Comparison of ENCODE assay signal across 11 cellular contexts in genomic region chr3:190618349-190619030, GRCh38.
DNase-seq lines count a peak whose midpoint lies in the region; ATAC-seq and TF ChIP-seq lines count a peak whose summit lies in the region.
"Had no signal": no experiment of that assay in that cellular context is flagged by ENCODE, and none has a peak within 500 bp of the region (broad histone marks: within the 10 kb centered on the region; RNA-seq: fewer than 3 reads in every experiment).

No MANE protein-coding gene starts in this region.

- H3K9me3 ChIP-seq in upper lobe of right lung: no peaks in the 10 kb centered on the region
- H3K9me3 ChIP-seq: BE2C, colonic mucosa had no signal

- H3K4me3 ChIP-seq in upper lobe of right lung: no peak overlapping the region
- H3K4me3 ChIP-seq: colonic mucosa had no signal

- no peaks in the 10 kb centered on the region for H3K9me3 Mint-ChIP-seq in natural killer cell treated with Interleukin-12 subunit alpha and Interleukin-12 subunit beta and Interleukin-15 and Interleukin-18, amount 100 ng/mL, for 72 hours
- no peaks in the 10 kb centered on the region for H3K9me3 Mint-ChIP-seq in natural killer cell
- no peaks in the 10 kb centered on the region for H3K9me3 Mint-ChIP-seq in IgD-negative memory B cell
- H3K9me3 Mint-ChIP-seq in activated naive CD8-positive, alpha-beta T cell treated with anti-CD3 and anti-CD28 coated beads for 36 hours: peaks cover 5% of the 10 kb centered on the region

- H3K27me3 Mint-ChIP-seq in natural killer cell treated with Interleukin-12 subunit alpha and Interleukin-12 subunit beta and Interleukin-15 and Interleukin-18, amount 100 ng/mL, for 72 hours: no peaks in the 10 kb centered on the region
- H3K27me3 Mint-ChIP-seq in natural killer cell (ENCODE audit: low read depth in 2 of 2) (no peaks in the 10 kb centered on the region), IgD-negative memory B cell (no peaks in the 10 kb centered on the region)
- no peaks in the 10 kb centered on the region for H3K27me3 Mint-ChIP-seq in activated naive CD8-positive, alpha-beta T cell treated with anti-CD3 and anti-CD28 coated beads for 36 hours

- TF ChIP-seq CTCF in natural killer cell (IDR thresholded peaks at IDR 0.05): no peak
- no peak for TF ChIP-seq CTCF in upper lobe of right lung (IDR thresholded peaks at IDR 0.05)

- DNase-seq in natural killer cell treated with Interleukin-12 subunit alpha and Interleukin-12 subunit beta and Interleukin-15 and Interleukin-18, amount 100 ng/mL, for 72 hours (ENCODE audit: low spot score): no peak
- DNase-seq in natural killer cell (no peak), upper lobe of right lung (no peak), Right ventricle myocardium inferior (ENCODE audit: missing footprints) (no peak), GM19240 (ENCODE audit: insufficient read length, low spot score) (no peak), HK-2 (ENCODE audit: unreplicated experiment) (no peak)
- DNase-seq in activated naive CD8-positive, alpha-beta T cell treated with anti-CD3 and anti-CD28 coated beads for 36 hours: no peak
- DNase-seq: BE2C, colonic mucosa had no signal

- no peaks in the 10 kb centered on the region for H3K27me3 ChIP-seq in upper lobe of right lung
- H3K27me3 ChIP-seq: BE2C, colonic mucosa had no signal

- ATAC-seq in natural killer cell treated with Interleukin-12 subunit alpha and Interleukin-12 subunit beta and Interleukin-15 and Interleukin-18, amount 100 ng/mL, for 72 hours: peak; percentile 69 to 81
- ATAC-seq in natural killer cell: no peak
- ATAC-seq in upper lobe of right lung: peak; percentile 54
- no peak for ATAC-seq in Right ventricle myocardium inferior
- ATAC-seq: Panc1 had no signal

- peak overlapping the region; percentile 53 for H3K27ac ChIP-seq in upper lobe of right lung
- H3K27ac ChIP-seq: colonic mucosa had no signal

- H3K36me3 Mint-ChIP-seq in natural killer cell treated with Interleukin-12 subunit alpha and Interleukin-12 subunit beta and Interleukin-15 and Interleukin-18, amount 100 ng/mL, for 72 hours: peaks cover 15% of the 10 kb centered on the region
- H3K36me3 Mint-ChIP-seq in natural killer cell (peaks cover 4% of the 10 kb centered on the region), IgD-negative memory B cell (peaks cover 2% of the 10 kb centered on the region)
- H3K36me3 Mint-ChIP-seq in activated naive CD8-positive, alpha-beta T cell treated with anti-CD3 and anti-CD28 coated beads for 36 hours: peaks cover 46% of the 10 kb centered on the region

- peak overlapping the region; percentile 59 for H3K4me3 Mint-ChIP-seq in natural killer cell treated with Interleukin-12 subunit alpha and Interleukin-12 subunit beta and Interleukin-15 and Interleukin-18, amount 100 ng/mL, for 72 hours
- H3K4me3 Mint-ChIP-seq in natural killer cell: no peak overlapping the region
- peak overlapping the region in 1 of 4 donors; percentile 3 for H3K4me3 Mint-ChIP-seq in IgD-negative memory B cell
- peak overlapping the region; percentile 48 for H3K4me3 Mint-ChIP-seq in activated naive CD8-positive, alpha-beta T cell treated with anti-CD3 and anti-CD28 coated beads for 36 hours

- H3K27ac Mint-ChIP-seq in natural killer cell treated with Interleukin-12 subunit alpha and Interleukin-12 subunit beta and Interleukin-15 and Interleukin-18, amount 100 ng/mL, for 72 hours: peak overlapping the region; percentile 86 to 92
- H3K27ac Mint-ChIP-seq in natural killer cell: no peak overlapping the region
- peak overlapping the region; percentile 82 to 92 (median 91) for H3K27ac Mint-ChIP-seq in IgD-negative memory B cell
- peak overlapping the region; percentile 87 for H3K27ac Mint-ChIP-seq in activated naive CD8-positive, alpha-beta T cell treated with anti-CD3 and anti-CD28 coated beads for 36 hours

- peaks cover 24 to 42% of the 10 kb centered on the region in 2 donors for H3K4me1 Mint-ChIP-seq in natural killer cell treated with Interleukin-12 subunit alpha and Interleukin-12 subunit beta and Interleukin-15 and Interleukin-18, amount 100 ng/mL, for 72 hours (ENCODE audit: low read depth in 2 of 2)
- H3K4me1 Mint-ChIP-seq in natural killer cell (peaks cover 0 to 10% of the 10 kb centered on the region in 2 donors), IgD-negative memory B cell (peaks cover 15 to 28% (median 18%) of the 10 kb centered on the region in 3 donors)
- H3K4me1 Mint-ChIP-seq in activated naive CD8-positive, alpha-beta T cell treated with anti-CD3 and anti-CD28 coated beads for 36 hours: peaks cover 71% of the 10 kb centered on the region

- H3K36me3 ChIP-seq in upper lobe of right lung: peaks cover 2% of the 10 kb centered on the region
- H3K36me3 ChIP-seq: BE2C, colonic mucosa had no signal

- intact Hi-C loops in natural killer cell (cut with micrococcal nuclease): no loop called here
- intact Hi-C loops in upper lobe of right lung (cut with DNase I): no loop called here
- intact Hi-C loops in Right ventricle myocardium inferior (cut with DNase I): no loop called here

- H3K4me1 ChIP-seq in upper lobe of right lung: peaks cover 6% of the 10 kb centered on the region
- H3K4me1 ChIP-seq: BE2C, colonic mucosa had no signal

Comparison
In these comparisons a context has a peak if more than half of its experiments do, and no peak if none do; other contexts are left out.
1. ATAC-seq: peak in natural killer cell treated with Interleukin-12 subunit alpha and Interleukin-12 subunit beta and Interleukin-15 and Interleukin-18, amount 100 ng/mL, for 72 hours (2 of 2) and upper lobe of right lung (single experiment); none in natural killer cell (0 of 3) and Right ventricle myocardium inferior (single experiment).
2. H3K27ac Mint-ChIP-seq: peak in natural killer cell treated with Interleukin-12 subunit alpha and Interleukin-12 subunit beta and Interleukin-15 and Interleukin-18, amount 100 ng/mL, for 72 hours (2 of 2), IgD-negative memory B cell (3 of 3) and activated naive CD8-positive, alpha-beta T cell treated with anti-CD3 and anti-CD28 coated beads for 36 hours (single experiment); none in natural killer cell (0 of 2).